4 cellular contexts compared by ENCODE assay signal in genomic region chr20:63427206-63427605, GRCh38. TPM values are rescaled to one million over a fixed set of nuclear protein-coding genes. Genes with fewer than 3 reads are reported as not detected.
"Had no signal": no experiment of that assay in that cellular context is flagged by ENCODE, and none has a peak within 500 bp of the region (broad histone marks: within the 10 kb centered on the region; RNA-seq: fewer than 3 reads in every experiment).

No MANE protein-coding gene starts in this region.

- DNase-seq: IMR-90, KBM-7, KG1 had no signal

RNA-seq across cellular contexts. Expression of gene KCNQ2, which starts 45.2 kb away (rescaled TPM):
- polyA plus RNA-seq: HepG2 had no signal
